ENCODE assay signal across 8 cellular contexts in the genomic region with DNA sequence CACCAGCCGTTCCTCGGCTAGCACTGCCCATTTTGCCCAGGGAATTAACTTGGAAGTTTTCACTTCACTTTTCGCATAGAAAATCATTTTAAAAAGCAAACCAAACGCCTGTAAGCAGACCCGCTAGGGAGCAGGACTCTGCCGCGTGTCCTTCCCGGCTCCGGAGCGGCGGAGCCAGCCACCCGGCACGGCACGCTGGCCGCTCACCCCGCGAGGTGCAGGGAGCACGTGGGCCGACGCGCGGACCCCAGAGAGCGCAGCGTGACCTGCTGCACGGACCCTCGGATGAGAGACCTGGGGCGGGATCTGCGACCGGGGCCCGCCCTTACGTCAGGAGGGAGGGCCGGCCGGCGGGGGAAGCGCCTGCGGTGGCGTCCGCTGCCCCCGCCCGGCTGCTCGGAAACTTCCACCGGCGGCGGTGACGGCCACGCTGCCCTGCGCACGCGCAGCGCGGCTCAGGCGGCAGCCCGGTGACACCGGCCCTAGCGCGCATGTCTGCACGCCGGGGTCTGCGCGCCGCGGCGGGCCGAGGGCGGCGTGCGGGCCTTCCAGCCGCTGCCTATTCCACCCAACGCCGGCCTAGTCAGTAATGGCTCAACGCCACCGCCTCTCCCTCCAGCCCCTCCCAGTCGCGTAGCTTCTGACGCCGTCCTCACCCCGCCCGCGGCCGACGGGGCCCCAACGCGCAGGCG. TPM values are rescaled to one million over a fixed set of nuclear protein-coding genes. Genes with fewer than 3 reads are reported as not detected.
DNase-seq lines count a peak whose midpoint lies in the region; ATAC-seq and TF ChIP-seq lines count a peak whose summit lies in the region.

No MANE protein-coding gene starts in this region.

- peak; percentile 68 for ATAC-seq in GM21528 (IDR thresholded peaks at IDR 0.05; ENCODE audit: low FRiP score, unreplicated experiment)

- peak; percentile 92 for DNase-seq in DMS 273 treated with DMSO at 0.1 percent for 48 hours (lab: John Stamatoyannopoulos, UW)
- DNase-seq in OCI-M1 (lab: John Stamatoyannopoulos, UW), result peak; percentile 97
- peak; percentile 98 for DNase-seq in activated T-cell treated with anti-CD3 and anti-CD28 coated beads, Interleukin-2, amount 50 U/mL, for 1 hour
- peak; percentile 98 to 99 for DNase-seq in erythroblast (lab: John Stamatoyannopoulos, UW)
- peak; percentile 92 to 96 for DNase-seq in stimulated activated CD8-positive, alpha-beta memory T cell treated with anti-CD3 and anti-CD28 coated beads, Interleukin-7, amount 100 ng/mL, for 4 hours (ENCODE audit: low read depth in 2 of 2)

- H3K36me3 ChIP-seq in HUES64 (ENCODE audit: insufficient read depth, low read length) (no peaks in the 10 kb centered on the region; the same call in 1 of the 2 replicates), muscle layer of colon (ENCODE audit: insufficient read depth, low read length) (no peaks in the 10 kb centered on the region)

- peaks cover 17% of the 10 kb centered on the region for H3K4me1 ChIP-seq in HUES64 (ENCODE audit: insufficient read depth, low read length)
- H3K4me1 ChIP-seq in muscle layer of colon (ENCODE audit: insufficient read depth, low read length), result peaks cover 29% of the 10 kb centered on the region

- peak overlapping the region; percentile 93 for H3K27ac ChIP-seq in HUES64 (ENCODE audit: low read depth, low read length)
- peak overlapping the region; percentile 98 for H3K27ac ChIP-seq in muscle layer of colon (ENCODE audit: low read depth, low read length)

- no peaks in the 10 kb centered on the region for H3K9me3 ChIP-seq in HUES64 (ENCODE audit: insufficient read depth, low read depth, low read length)
- H3K9me3 ChIP-seq in muscle layer of colon (ENCODE audit: low read length), result no peaks in the 10 kb centered on the region

- H3K4me3 ChIP-seq in HUES64 (ENCODE audit: low read length), result peak overlapping the region; percentile 76
- peak overlapping the region; percentile 72 to 91 for H3K4me3 ChIP-seq in muscle layer of colon (ENCODE audit: low read depth in 1 of 2, low read length in 2 of 2)

- peak; percentile 84 for TF ChIP-seq POLR2A in erythroblast (IDR thresholded peaks at IDR 0.05; ENCODE audit: low read length)

- H3K27me3 ChIP-seq in HUES64 (ENCODE audit: insufficient read depth, low read length) (peaks cover 12% of the 10 kb centered on the region), muscle layer of colon (ENCODE audit: control insufficient read depth in 1 of 2, insufficient read depth in 2 of 2, low read length in 2 of 2) (no peaks in the 10 kb centered on the region)

- under 1% methylated on average over 84 of the region's 84 CpGs for WGBS in HUES64

- H3K9ac ChIP-seq in HUES64 (ENCODE audit: low read depth, low read length), result peak overlapping the region; percentile 81
- peak overlapping the region; percentile 72 for H3K9ac ChIP-seq in muscle layer of colon (ENCODE audit: low read length)

RNA-seq across cellular contexts. Expression of a gene that starts 0.5 kb away (rescaled TPM):
- polyA plus RNA-seq in HUES64 (2013, experiment 1 of 2), result 12.8 TPM
- polyA plus RNA-seq in HUES64 (2013, experiment 2 of 2), result 14.6 TPM

Comparison
In these comparisons a context has a peak if more than half of its experiments do, and no peak if none do; other contexts are left out.
1. Peak in every context shown above with its lines: DNase-seq, ATAC-seq, H3K4me3 ChIP-seq and H3K27ac ChIP-seq.